24 cellular contexts compared by ENCODE assay signal in the genomic region with DNA sequence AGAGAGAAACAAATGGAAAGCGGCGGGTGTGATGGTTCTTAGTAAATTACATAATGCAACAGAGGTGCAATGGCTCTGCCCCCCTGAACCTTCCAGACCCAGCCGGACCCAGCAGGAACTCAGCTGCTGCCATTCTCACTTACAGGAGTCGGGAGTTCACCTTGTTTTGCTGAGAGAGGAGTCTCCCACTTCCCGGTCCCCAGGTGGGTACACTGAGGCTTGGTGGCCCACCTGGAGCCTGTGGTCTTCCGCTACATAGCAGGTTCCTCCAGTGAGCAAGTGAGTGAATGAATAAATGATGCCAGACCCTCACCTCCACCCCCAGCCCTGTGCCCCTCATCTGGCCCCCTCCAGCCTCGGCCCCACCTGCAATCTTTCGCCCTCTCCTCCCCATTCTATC. TPM values are rescaled to one million over a fixed set of nuclear protein-coding genes. Genes with fewer than 3 reads are reported as not detected.
DNase-seq lines count a peak whose midpoint lies in the region; ATAC-seq, FAIRE-seq and TF ChIP-seq lines count a peak whose summit lies in the region.
"Had no signal": no experiment of that assay in that cellular context is flagged by ENCODE, and none has a peak within 500 bp of the region (broad histone marks: within the 10 kb centered on the region; RNA-seq: fewer than 3 reads in every experiment).

No MANE protein-coding gene starts in this region.

- no peak overlapping the region for H3K4me3 ChIP-seq in suprapubic skin
- H3K4me3 ChIP-seq: smooth muscle cell had no signal

- CTCF ChIA-PET in RWPE1 (lab: Yijun Ruan, JAX), result interaction anchor here (1.0 kb wide), 1 partner anchor 28 kb away, joined by 5 read pairs; no protein-coding TSS in a partner anchor

- no peak for ATAC-seq in GM21825 (IDR thresholded peaks at IDR 0.05; ENCODE audit: unreplicated experiment)
- ATAC-seq in HG03469 (IDR thresholded peaks at IDR 0.05; ENCODE audit: unreplicated experiment), result no peak
- ATAC-seq: activated naive CD8-positive, alpha-beta T cell treated with anti-CD3 and anti-CD28 coated beads, Interleukin-2, amount 50 U/mL, for 24 hours; stimulated activated naive CD8-positive, alpha-beta T cell treated with anti-CD3 and anti-CD28 coated beads, Interleukin-15, Interleukin-2, amounts not matched to agents 100 U/mL and 50 U/mL, for 24 hours had no signal

- WGBS in suprapubic skin, result 100% methylated on average over 5 of the region's 8 CpGs

- H3K4me1 Mint-ChIP-seq in osteocyte (ENCODE audit: unreplicated experiment), result peaks cover 75% of the 10 kb centered on the region

- DNase-seq in RWPE1 (ENCODE audit: low spot score) (no peak), osteocyte (ENCODE audit: extremely low spot score, unreplicated experiment) (no peak), suprapubic skin (ENCODE audit: low spot score in 2 of 2) (no peak), urothelium cell line (ENCODE audit: low spot score) (no peak), HT-29 (ENCODE audit: low spot score) (no peak)
- DNase-seq: activated CD8-positive, alpha-beta memory T cell treated with anti-CD3 and anti-CD28 coated beads, Interleukin-2, amount 50 U/mL, for 4 hours; activated effector memory CD4-positive, alpha-beta T cell treated with anti-CD3 and anti-CD28 coated beads, Interleukin-2, amount 50 U/mL, for 16 hours; activated naive CD8-positive, alpha-beta T cell treated with anti-CD3 and anti-CD28 coated beads, Interleukin-2, amount 50 U/mL, for 24 hours; brain microvascular endothelial cell; cortex of kidney; mesenchymal stem cell; MM.1S; naive B cell; NCI-H146; NCI-H2171; NCI-H524 treated with DMSO at 0.1 percent for 48 hours; SK-N-SH; stimulated activated CD4-positive, alpha-beta T cell treated with anti-CD3 and anti-CD28 coated beads, Interleukin-2, amount 100 ng/mL, for 48 hours; stimulated activated naive CD8-positive, alpha-beta T cell treated with anti-CD3 and anti-CD28 coated beads, Interleukin-15, Interleukin-2, amounts not matched to agents 100 U/mL and 50 U/mL, for 24 hours had no signal

- TF ChIP-seq CTCF in RWPE1 (conservative IDR thresholded peaks at IDR 0.05; ENCODE audit: low read depth), result no peak
- no peak for TF ChIP-seq CTCF in osteocyte (IDR thresholded peaks at IDR 0.05)
- TF ChIP-seq CTCF in suprapubic skin (IDR thresholded peaks at IDR 0.05), result no peak

- no peaks in the 10 kb centered on the region for H3K27me3 ChIP-seq in suprapubic skin
- H3K27me3 ChIP-seq: brain microvascular endothelial cell had no signal

- POLR2A ChIA-PET in RWPE1 (lab: Yijun Ruan, JAX; ENCODE audit: low non-redundant PET), result no interaction called here

- H3K36me3 ChIP-seq in suprapubic skin, result no peaks in the 10 kb centered on the region
- H3K36me3 ChIP-seq: brain microvascular endothelial cell had no signal

- H3K27ac ChIP-seq in RWPE1 (peak overlapping the region; percentile 67), cingulate gyrus (ENCODE audit: low read depth, low read length) (peak overlapping the region; percentile 57), suprapubic skin (peak overlapping the region; percentile 32)
- H3K27ac ChIP-seq: brain microvascular endothelial cell had no signal

- peaks cover 47% of the 10 kb centered on the region for H3K4me1 ChIP-seq in suprapubic skin

- H3K9me3 ChIP-seq in suprapubic skin, result no peaks in the 10 kb centered on the region
- H3K9me3 ChIP-seq: SK-N-SH had no signal

- no peak for TF ChIP-seq POLR2A in suprapubic skin (IDR thresholded peaks at IDR 0.05)

- no peak for FAIRE-seq in urothelium cell line (lab: Jason Lieb, UNC)
- FAIRE-seq: H54 had no signal

- H3K4me3 Mint-ChIP-seq in osteocyte (ENCODE audit: unreplicated experiment), result no peak overlapping the region
- H3K4me3 Mint-ChIP-seq: activated naive CD8-positive, alpha-beta T cell treated with anti-CD3 and anti-CD28 coated beads, Interleukin-2, amount 50 U/mL, for 24 hours; naive B cell had no signal

- TF ChIP-seq EP300 in suprapubic skin (IDR thresholded peaks at IDR 0.05), result no peak

- H3K9me3 Mint-ChIP-seq in osteocyte (ENCODE audit: unreplicated experiment), result no peaks in the 10 kb centered on the region
- H3K9me3 Mint-ChIP-seq: activated naive CD8-positive, alpha-beta T cell treated with anti-CD3 and anti-CD28 coated beads, Interleukin-2, amount 50 U/mL, for 24 hours; naive B cell had no signal

- H3K27ac Mint-ChIP-seq in osteocyte (ENCODE audit: unreplicated experiment), result peak overlapping the region; percentile 16
- H3K27ac Mint-ChIP-seq: activated naive CD8-positive, alpha-beta T cell treated with anti-CD3 and anti-CD28 coated beads, Interleukin-2, amount 50 U/mL, for 24 hours had no signal

- no peaks in the 10 kb centered on the region for H3K36me3 Mint-ChIP-seq in osteocyte (ENCODE audit: unreplicated experiment)
- H3K36me3 Mint-ChIP-seq: naive B cell had no signal

- H3K27me3 Mint-ChIP-seq in osteocyte (ENCODE audit: unreplicated experiment), result no peaks in the 10 kb centered on the region
- H3K27me3 Mint-ChIP-seq: activated naive CD8-positive, alpha-beta T cell treated with anti-CD3 and anti-CD28 coated beads, Interleukin-2, amount 50 U/mL, for 24 hours had no signal

RNA-seq across cellular contexts. Expression of a gene that starts 11.2 kb away (rescaled TPM):
- 101 TPM in 2 replicates for total RNA-seq in osteocyte
- 10 to 100 TPM in 1 of 4 donors, 1 to 10 TPM in 3; 5.6 to 13.3 (median 8.8) TPM for total RNA-seq in suprapubic skin
- 119 and 126 TPM in 2 replicates for total RNA-seq in HT-29 (2014; rRNA removed; shearing (Covaris generic))
